ENCODE assay signal across 15 cellular contexts in the genomic region with DNA sequence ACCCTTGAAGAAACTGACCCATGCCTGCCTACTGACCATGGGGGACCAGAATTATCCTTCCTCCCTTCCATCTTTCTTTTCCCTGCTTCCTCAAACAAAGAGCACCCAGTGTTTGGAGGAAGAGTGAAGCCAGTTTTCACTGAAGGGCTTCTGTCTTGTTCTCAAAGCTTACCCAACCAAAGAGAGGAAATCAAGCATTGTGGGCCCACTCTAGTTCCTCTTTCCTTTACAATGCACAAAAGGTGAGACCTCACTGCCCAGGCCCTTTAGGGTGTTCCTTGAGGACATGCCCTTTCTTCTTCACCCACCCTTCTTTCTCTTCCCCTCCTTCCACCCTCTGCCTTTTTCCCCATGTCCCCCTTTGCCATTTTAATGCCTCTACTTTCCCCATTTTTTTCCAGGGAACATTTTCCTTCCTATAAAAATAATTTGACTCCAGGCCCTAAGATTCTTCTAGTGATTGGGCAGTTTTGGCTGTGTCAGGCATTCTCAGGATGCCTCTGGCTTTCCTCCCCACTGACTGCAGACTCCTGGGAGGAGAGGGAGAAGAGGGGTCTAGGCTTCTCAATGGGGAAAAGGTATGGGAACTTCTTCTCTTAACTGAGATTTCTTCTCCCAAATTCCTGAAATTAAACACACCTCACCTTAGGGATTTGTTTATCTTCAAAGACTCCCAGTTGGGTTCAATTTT.
DNase-seq lines count a peak whose midpoint lies in the region; ATAC-seq and TF ChIP-seq lines count a peak whose summit lies in the region.
"Had no signal": no experiment of that assay in that cellular context is flagged by ENCODE, and none has a peak within 500 bp of the region (broad histone marks: within the 10 kb centered on the region; RNA-seq: fewer than 3 reads in every experiment).

No MANE protein-coding gene starts in this region.

- no peak overlapping the region for H3K4me3 ChIP-seq in BLaER1 treated with 17β-estradiol and CSF1 and Interleukin-3, amounts not matched to agents 10 nM and 100 nM
- H3K4me3 ChIP-seq in HEK293 (ENCODE audit: low read depth, low read length): no peak overlapping the region

- POLR2A ChIA-PET in HEK293 (lab: Yijun Ruan, JAX): interaction anchor here (0.6 kb wide), 1 partner anchor 348 kb away, joined by 3 read pairs; no protein-coding TSS in a partner anchor

- no peaks in the 10 kb centered on the region for H3K27me3 ChIP-seq in BLaER1 treated with 17β-estradiol and CSF1 and Interleukin-3, amounts not matched to agents 10 nM and 100 nM

- H3K27ac ChIP-seq in BLaER1 treated with 17β-estradiol and CSF1 and Interleukin-3, amounts not matched to agents 10 nM and 100 nM: peak overlapping the region in 6 of 11 experiments; percentile 1 to 42 (median 10); a peak in 7 of 22 replicates
- H3K27ac ChIP-seq in HEK293 (ENCODE audit: extremely low read depth, low read depth, low read length): no peak overlapping the region
- H3K27ac ChIP-seq: C4-2B, WERI-Rb-1 had no signal

- H3K27ac Mint-ChIP-seq in naive B cell: peak overlapping the region in 3 of 6 donors; percentile 21 to 60 (median 23)
- H3K27ac Mint-ChIP-seq in natural killer cell: no peak overlapping the region
- H3K27ac Mint-ChIP-seq: activated naive CD8-positive, alpha-beta T cell treated with anti-CD3 and anti-CD28 coated beads for 36 hours had no signal

- peaks cover 0 to 10% (median 0%) of the 10 kb centered on the region in 11 experiments; a peak in 4 of 22 replicates for H3K9me3 ChIP-seq in BLaER1 treated with 17β-estradiol and CSF1 and Interleukin-3, amounts not matched to agents 10 nM and 100 nM (replicated peaks in 1 of 11)
- no peaks in the 10 kb centered on the region for H3K9me3 ChIP-seq in HEK293 (ENCODE audit: control insufficient read depth, insufficient read depth, low read depth, low read length)

- TF ChIP-seq CTCF in HEK293 (tag by site-specific recombination; IDR thresholded peaks at IDR 0.05) (no peak), natural killer cell (IDR thresholded peaks at IDR 0.05) (no peak)

- no peaks in the 10 kb centered on the region for H4K20me1 ChIP-seq in BLaER1 treated with 17β-estradiol and CSF1 and Interleukin-3, amounts not matched to agents 10 nM and 100 nM

- peak overlapping the region in 2 of 8 donors; percentile 2 to 62 for H3K4me3 Mint-ChIP-seq in naive B cell
- H3K4me3 Mint-ChIP-seq in natural killer cell: no peak overlapping the region
- H3K4me3 Mint-ChIP-seq: activated naive CD8-positive, alpha-beta T cell treated with anti-CD3 and anti-CD28 coated beads for 36 hours had no signal

- H3K4me1 Mint-ChIP-seq in naive B cell: peaks cover 10 to 14% (median 13%) of the 10 kb centered on the region in 3 donors
- peaks cover 0 to 11% of the 10 kb centered on the region in 2 donors for H3K4me1 Mint-ChIP-seq in natural killer cell

- H3K4me1 ChIP-seq in BLaER1 treated with 17β-estradiol and CSF1 and Interleukin-3, amounts not matched to agents 10 nM and 100 nM: peaks cover 9 to 46% (median 23%) of the 10 kb centered on the region in 10 experiments
- peaks cover 10% of the 10 kb centered on the region for H3K4me1 ChIP-seq in HEK293 (ENCODE audit: control insufficient read depth, insufficient read depth, low read length)

- H3K36me3 Mint-ChIP-seq in naive B cell (no peaks in the 10 kb centered on the region), natural killer cell (no peaks in the 10 kb centered on the region)
- H3K36me3 Mint-ChIP-seq: activated naive CD8-positive, alpha-beta T cell treated with anti-CD3 and anti-CD28 coated beads for 36 hours had no signal

- H3K9me3 Mint-ChIP-seq in naive B cell (peaks cover 0 to 2% (median 0%) of the 10 kb centered on the region in 7 donors), natural killer cell (no peaks in the 10 kb centered on the region)
- H3K9me3 Mint-ChIP-seq: activated naive CD8-positive, alpha-beta T cell treated with anti-CD3 and anti-CD28 coated beads for 36 hours had no signal

- H3K27me3 Mint-ChIP-seq in naive B cell (no peaks in the 10 kb centered on the region), natural killer cell (ENCODE audit: low read depth in 2 of 2) (no peaks in the 10 kb centered on the region)
- H3K27me3 Mint-ChIP-seq: activated naive CD8-positive, alpha-beta T cell treated with anti-CD3 and anti-CD28 coated beads for 36 hours had no signal

- H3K9ac ChIP-seq in BLaER1 treated with 17β-estradiol and CSF1 and Interleukin-3, amounts not matched to agents 10 nM and 100 nM: no peak overlapping the region

- H3K4me2 ChIP-seq in BLaER1 treated with 17β-estradiol and CSF1 and Interleukin-3, amounts not matched to agents 10 nM and 100 nM: peak overlapping the region in 10 of 11 experiments; percentile 3 to 69 (median 54); a peak in 18 of 22 replicates

- intact Hi-C loops in natural killer cell (cut with micrococcal nuclease): no loop called here

- H3K36me3 ChIP-seq in BLaER1 treated with 17β-estradiol and CSF1 and Interleukin-3, amounts not matched to agents 10 nM and 100 nM: no peaks in the 10 kb centered on the region
- no peaks in the 10 kb centered on the region for H3K36me3 ChIP-seq in HEK293 (ENCODE audit: control insufficient read depth in 2 of 2, insufficient read depth in 1 of 2, low read length in 2 of 2)
- H3K36me3 ChIP-seq: WERI-Rb-1 had no signal

- CTCF ChIA-PET in HEK293 (lab: Yijun Ruan, JAX): interaction anchor here (0.7 kb wide), 1 partner anchor 383 kb away, joined by 3 read pairs; no protein-coding TSS in a partner anchor

- DNase-seq in SKM-1 (lab: John Stamatoyannopoulos, UW; ENCODE audit: unreplicated experiment): peak; percentile 24
- DNase-seq in naive B cell: peak; percentile 31
- DNase-seq in natural killer cell: no peak
- no peak for DNase-seq in SK-N-DZ (ENCODE audit: low spot score)
- DNase-seq in T1000 (lab: John Stamatoyannopoulos, UW): no peak
- DNase-seq in cerebellar nuclear complex (lab: John Stamatoyannopoulos, UW): no peak
- DNase-seq: activated naive CD8-positive, alpha-beta T cell treated with anti-CD3 and anti-CD28 coated beads for 36 hours; kidney glomerular epithelial cell; NCI-H2081 treated with DMSO at 0.1 percent for 48 hours; retina; stimulated activated CD4-positive, alpha-beta T cell treated with anti-CD3 and anti-CD28 coated beads, Interleukin-1b, Interleukin-23, amount 100 ng/mL, for 48 hours; WERI-Rb-1 had no signal

- ATAC-seq in naive B cell (ENCODE audit: low read depth in 2 of 2) (peak; percentile 97 to 99), natural killer cell (no peak)

TF ChIP-seq in HEK293, 187 proteins besides CTCF, POLR2A, EP300 and RAD21:
- peak; percentile 31; the same call in 1 of the 2 replicates for TF ChIP-seq ZFP69B (tag by site-specific recombination; IDR thresholded peaks at IDR 0.05)
- no peak for TF ChIP-seq ZNF155 (tag by site-specific recombination; IDR thresholded peaks at IDR 0.05)
TF ChIP-seq in HEK293: peak in this region for 1.

Comparison
In these comparisons a context has a peak if more than half of its experiments do, and no peak if none do; other contexts are left out.
1. DNase-seq: peak in SKM-1 (single experiment) and naive B cell (single experiment); none in natural killer cell (single experiment), SK-N-DZ (single experiment), T1000 (single experiment) and cerebellar nuclear complex (0 of 2).
2. ATAC-seq: peak in naive B cell (2 of 2); none in natural killer cell (0 of 3).